ENCODE assay signal across 21 cellular contexts in genomic region chr5:87125796-87126195, GRCh38.
"Had no signal": no experiment of that assay in that cellular context is flagged by ENCODE, and none has a peak within 500 bp of the region (broad histone marks: within the 10 kb centered on the region; RNA-seq: fewer than 3 reads in every experiment).

No MANE protein-coding gene starts in this region.

- FAIRE-seq: colon, kidney, small intestine had no signal

- DNase-seq: effector memory CD8-positive, alpha-beta T cell; foreskin fibroblast; glutamatergic neuron; immature natural killer cell; kidney; left cardiac atrium; left ventricle myocardium inferior; mesenchymal stem cell; naive thymus-derived CD4-positive, alpha-beta T cell; posterior cingulate gyrus; small intestine; stimulated activated CD4-positive, alpha-beta T cell treated with anti-CD3 and anti-CD28 coated beads, Interleukin-2, amount 100 ng/mL, for 48 hours; stimulated activated naive CD4-positive, alpha-beta T cell treated with Interleukin-2 at 50 U/mL for 16 hours; trophoblast cell had no signal

- H3K4me1 ChIP-seq: gastroesophageal sphincter, left ventricle myocardium inferior had no signal

- H3K36me3 ChIP-seq: esophagus muscularis mucosa, gastroesophageal sphincter, left ventricle myocardium inferior, neutrophil had no signal

- ATAC-seq: effector memory CD8-positive, alpha-beta T cell; gastroesophageal sphincter; left cardiac atrium; naive thymus-derived CD4-positive, alpha-beta T cell; sciatic nerve had no signal

- H3K9me3 ChIP-seq: esophagus muscularis mucosa, gastroesophageal sphincter, left ventricle myocardium inferior, neutrophil had no signal

- H3K9me3 Mint-ChIP-seq: dendritic cell treated with granulocyte-macrophage colony-stimulating factor and Interleukin-4, amounts not matched to agents 40 ng/mL and 50 ng/mL, for 4 days had no signal

- H3K27me3 ChIP-seq: esophagus muscularis mucosa, gastroesophageal sphincter, neutrophil had no signal

- H3K4me3 ChIP-seq: esophagus muscularis mucosa, gastroesophageal sphincter, left ventricle myocardium inferior, lung had no signal

- H3K27me3 Mint-ChIP-seq: dendritic cell treated with granulocyte-macrophage colony-stimulating factor and Interleukin-4, amounts not matched to agents 40 ng/mL and 50 ng/mL, for 4 days; effector memory CD8-positive, alpha-beta T cell; naive thymus-derived CD4-positive, alpha-beta T cell had no signal

- H3K27ac Mint-ChIP-seq: dendritic cell treated with granulocyte-macrophage colony-stimulating factor and Interleukin-4, amounts not matched to agents 40 ng/mL and 50 ng/mL, for 4 days; effector memory CD8-positive, alpha-beta T cell; immature natural killer cell; naive thymus-derived CD4-positive, alpha-beta T cell had no signal

- H3K27ac ChIP-seq: esophagus muscularis mucosa, gastroesophageal sphincter, left ventricle myocardium inferior, neutrophil had no signal

- H3K4me3 Mint-ChIP-seq: dendritic cell treated with granulocyte-macrophage colony-stimulating factor and Interleukin-4, amounts not matched to agents 40 ng/mL and 50 ng/mL, for 4 days; effector memory CD8-positive, alpha-beta T cell; immature natural killer cell; naive thymus-derived CD4-positive, alpha-beta T cell had no signal
